ENCODE assay signal across 8 cellular contexts in the genomic region with DNA sequence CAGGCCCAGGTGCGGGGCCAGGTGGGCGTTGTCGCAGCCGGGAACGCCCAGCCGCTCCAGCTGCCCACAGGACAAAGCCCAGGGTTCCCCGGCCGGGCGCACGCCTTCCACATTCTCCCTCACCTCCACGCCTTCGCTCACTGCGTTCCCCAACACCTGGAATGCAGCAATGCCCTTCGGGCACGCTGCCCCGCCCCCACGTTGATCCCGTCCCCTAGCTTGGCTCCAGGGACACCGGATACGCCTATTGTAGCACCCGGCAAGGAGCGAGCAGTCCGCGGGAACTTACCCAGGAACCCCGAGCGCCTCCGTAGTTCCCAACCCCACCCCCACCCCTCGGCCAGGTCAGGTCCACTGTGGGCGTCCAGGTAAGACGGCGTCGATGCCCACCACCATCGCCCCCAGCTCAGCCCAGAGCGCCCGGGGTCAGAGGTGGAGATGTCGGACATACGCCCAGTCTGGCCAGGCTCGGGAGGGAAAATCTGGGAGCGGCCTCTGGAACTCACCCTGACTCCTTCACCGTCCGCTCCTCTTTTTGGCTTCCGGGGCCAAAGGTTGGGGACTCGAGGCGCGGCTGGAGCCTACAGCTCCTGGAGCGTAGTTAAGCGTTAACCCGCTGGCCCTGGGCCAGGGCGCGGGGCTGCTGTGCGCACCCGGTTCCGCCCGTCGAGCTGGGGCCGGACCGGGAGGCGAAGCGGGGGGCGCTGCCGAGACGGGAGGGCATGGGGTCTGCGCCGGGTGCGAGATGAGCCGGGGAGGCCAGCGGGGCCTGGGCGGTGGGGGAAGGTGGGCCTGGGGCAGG. TPM values are rescaled to one million over a fixed set of nuclear protein-coding genes. Genes with fewer than 3 reads are reported as not detected.
DNase-seq lines count a peak whose midpoint lies in the region; ATAC-seq and TF ChIP-seq lines count a peak whose summit lies in the region.

No MANE protein-coding gene starts in this region.

- H3F3A ChIP-seq in SK-N-SH (replicated peaks; ENCODE audit: insufficient read depth) = no peaks in the 10 kb centered on the region
- H3F3A ChIP-seq in neural cell (ENCODE audit: insufficient read depth, low read length, poor library complexity, severe bottlenecking) = no peaks in the 10 kb centered on the region

- DNase-seq in SK-N-SH = no peak
- no peak for DNase-seq in SKM-1 treated with dmso at 0.1 percent for 144 hours (lab: John Stamatoyannopoulos, UW; ENCODE audit: unreplicated experiment)
- DNase-seq in pons (ENCODE audit: low spot score) = no peak
- no peak for DNase-seq in activated gamma-delta T cell treated with Interleukin-2 at 50 U/mL for 16 hours

- no peaks in the 10 kb centered on the region for H3K9me3 ChIP-seq in SK-N-SH
- no peaks in the 10 kb centered on the region for H3K9me3 ChIP-seq in esophagus (ENCODE audit: control insufficient read depth in 2 of 2, insufficient read depth in 1 of 2, low read depth in 1 of 2, low read length in 1 of 2)
- no peaks in the 10 kb centered on the region for H3K9me3 ChIP-seq in neural cell (ENCODE audit: low read length)

- peak overlapping the region; percentile 40 for H3K4me3 Mint-ChIP-seq in T-helper 1 cell treated with Interleukin-12 subunit alpha and Interleukin-12 subunit beta and Interleukin-4 antibody, amounts not matched to agents 30 μg/mL and 1 μg/mL, for 36 hours

- H3K27ac Mint-ChIP-seq in T-helper 1 cell treated with Interleukin-12 subunit alpha and Interleukin-12 subunit beta and Interleukin-4 antibody, amounts not matched to agents 30 μg/mL and 1 μg/mL, for 36 hours = peak overlapping the region; percentile 31

- H3K4me1 ChIP-seq in SK-N-SH (ENCODE audit: control insufficient read depth in 1 of 2, insufficient read depth in 2 of 2, low read depth in 1 of 2, low read length in 1 of 2) = peaks cover 7 to 12% of the 10 kb centered on the region in 2 experiments; a peak in 2 of 4 replicates
- H3K4me1 ChIP-seq in esophagus (ENCODE audit: control insufficient read depth in 2 of 2, insufficient read depth in 2 of 2, low read length in 1 of 2) = peaks cover 13 to 24% of the 10 kb centered on the region in 2 donors

- peaks cover 33% of the 10 kb centered on the region for H4K20me1 ChIP-seq in SK-N-SH (ENCODE audit: insufficient read depth)
- peaks cover 6% of the 10 kb centered on the region for H4K20me1 ChIP-seq in neural cell (ENCODE audit: insufficient read depth)

- H3K9me2 ChIP-seq in SK-N-SH (no peaks in the 10 kb centered on the region), neural cell (ENCODE audit: insufficient read depth, low read length) (no peaks in the 10 kb centered on the region)

- no peaks in the 10 kb centered on the region for H3K9me3 Mint-ChIP-seq in T-helper 1 cell treated with Interleukin-12 subunit alpha and Interleukin-12 subunit beta and Interleukin-4 antibody, amounts not matched to agents 30 μg/mL and 1 μg/mL, for 36 hours

- H3K36me3 ChIP-seq in SK-N-SH (replicated peaks in 1 of 2; ENCODE audit: control insufficient read depth in 1 of 2, insufficient read depth in 2 of 2, low read length in 1 of 2) = peaks cover 0 to 1% of the 10 kb centered on the region in 2 experiments
- peaks cover 0 to 12% of the 10 kb centered on the region in 2 donors for H3K36me3 ChIP-seq in esophagus (ENCODE audit: control insufficient read depth in 2 of 2, insufficient read depth in 2 of 2, low read length in 1 of 2)
- no peaks in the 10 kb centered on the region for H3K36me3 ChIP-seq in neural cell (ENCODE audit: insufficient read depth, low read length)

- POLR2A ChIA-PET in SK-N-SH (lab: Yijun Ruan, JAX) = no interaction called here

- H3K4me2 ChIP-seq in SK-N-SH = peak overlapping the region; percentile 88
- H3K4me2 ChIP-seq in neural cell (ENCODE audit: low read length) = no peak overlapping the region

- no peak for TF ChIP-seq EP300 in SK-N-SH (IDR thresholded peaks at IDR 0.05; ENCODE audit: borderline replicate concordance in 1 of 2, low read depth in 1 of 2, low read length in 1 of 2)
- TF ChIP-seq EP300 in neural cell (conservative IDR thresholded peaks at IDR 0.05; ENCODE audit: poor library complexity, severe bottlenecking) = no peak

- TF ChIP-seq RAD21 in SK-N-SH (IDR thresholded peaks at IDR 0.05; ENCODE audit: low read length) (no peak), neural cell (conservative IDR thresholded peaks at IDR 0.05) (no peak)

- peaks cover 4% of the 10 kb centered on the region for H3K4me1 Mint-ChIP-seq in T-helper 1 cell treated with Interleukin-12 subunit alpha and Interleukin-12 subunit beta and Interleukin-4 antibody, amounts not matched to agents 30 μg/mL and 1 μg/mL, for 36 hours (ENCODE audit: low read depth)

- CTCF ChIA-PET in SK-N-SH (lab: Yijun Ruan, JAX) = interaction anchor here (0.6 to 2.9 kb wide), 5 partner anchors 12 to 181 kb away, joined by 3 to 13 read pairs (median 6); no protein-coding TSS in a partner anchor

- H3K27me3 Mint-ChIP-seq in T-helper 1 cell treated with Interleukin-12 subunit alpha and Interleukin-12 subunit beta and Interleukin-4 antibody, amounts not matched to agents 30 μg/mL and 1 μg/mL, for 36 hours (ENCODE audit: low read depth) = peaks cover 17% of the 10 kb centered on the region

- H3K9ac ChIP-seq in SK-N-SH (0 out of 2 replicates have a peak overlapping the region, but pooled peaks have one; percentile 18), neural cell (ENCODE audit: low read length) (peak overlapping the region; percentile 55)

- WGBS in SK-N-SH (ENCODE audit: low lambda C conversion rate) = 12% methylated on average over 40 of the region's 68 CpGs
- 1 to 2% methylated on average over 65 to 68 of the region's 68 CpGs for WGBS in esophagus, 2 donors

- H3K27me3 ChIP-seq in SK-N-SH (ENCODE audit: insufficient read depth) (no peaks in the 10 kb centered on the region), esophagus (ENCODE audit: control insufficient read depth in 1 of 2, insufficient read depth in 2 of 2, low read length in 2 of 2) (no peaks in the 10 kb centered on the region), neural cell (ENCODE audit: insufficient read depth, low read depth, low read length) (peaks cover 25% of the 10 kb centered on the region)

- ATAC-seq in SK-N-SH treated with all-trans-retinoic acid at 6 μM for 48 hours = no peak

- no peak overlapping the region for H3K27ac ChIP-seq in SK-N-SH (ENCODE audit: low read depth in 2 of 2, low read length in 1 of 2)
- H3K27ac ChIP-seq in esophagus (ENCODE audit: low read depth in 2 of 2, low read length in 1 of 2) = peak overlapping the region; percentile 86 to 97
- H3K27ac ChIP-seq in neural cell (ENCODE audit: low read length) = no peak overlapping the region

- TF ChIP-seq CTCF in SK-N-SH (IDR thresholded peaks at IDR 0.05) = no peak
- TF ChIP-seq CTCF in neural cell (IDR thresholded peaks at IDR 0.05; ENCODE audit: poor library complexity, severe bottlenecking) = no peak

- peaks cover 38% of the 10 kb centered on the region for H3K79me2 ChIP-seq in SK-N-SH (ENCODE audit: insufficient read depth)
- H3K79me2 ChIP-seq in neural cell (replicated peaks; ENCODE audit: insufficient read depth, low read length) = peaks cover 21% of the 10 kb centered on the region

- no peaks in the 10 kb centered on the region for H3K36me3 Mint-ChIP-seq in T-helper 1 cell treated with Interleukin-12 subunit alpha and Interleukin-12 subunit beta and Interleukin-4 antibody, amounts not matched to agents 30 μg/mL and 1 μg/mL, for 36 hours (ENCODE audit: low read depth)

- H2AFZ ChIP-seq in SK-N-SH (ENCODE audit: low read depth) (peak overlapping the region; percentile 81; the same call in 1 of the 2 replicates), neural cell (ENCODE audit: low read depth, low read length) (no peak overlapping the region)

- H3K4me3 ChIP-seq in SK-N-SH (ENCODE audit: low read depth in 2 of 2, low read length in 1 of 2) (peak overlapping the region; percentile 63 to 64), esophagus (ENCODE audit: low read depth in 1 of 2, low read length in 2 of 2) (peak overlapping the region; percentile 58 to 66), neural cell (ENCODE audit: low read length) (peak overlapping the region; percentile 68)

TF ChIP-seq in SK-N-SH, 30 proteins besides CTCF, POLR2A, EP300 and RAD21 (continues in another document):
- TF ChIP-seq, protein P1, sequence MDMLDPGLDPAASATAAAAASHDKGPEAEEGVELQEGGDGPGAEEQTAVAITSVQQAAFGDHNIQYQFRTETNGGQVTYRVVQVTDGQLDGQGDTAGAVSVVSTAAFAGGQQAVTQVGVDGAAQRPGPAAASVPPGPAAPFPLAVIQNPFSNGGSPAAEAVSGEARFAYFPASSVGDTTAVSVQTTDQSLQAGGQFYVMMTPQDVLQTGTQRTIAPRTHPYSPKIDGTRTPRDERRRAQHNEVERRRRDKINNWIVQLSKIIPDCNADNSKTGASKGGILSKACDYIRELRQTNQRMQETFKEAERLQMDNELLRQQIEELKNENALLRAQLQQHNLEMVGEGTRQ (IDR thresholded peaks at IDR 0.05; ENCODE audit: borderline replicate concordance, low read depth, low read length) = no peak

TF ChIP-seq in SK-N-SH treated with all-trans-retinoic acid at 6 μM for 48 hours, 23 proteins besides CTCF, POLR2A, EP300 and RAD21 (continues in another document):
- no peak for TF ChIP-seq ESRRG (CRISPR knock-in tag; IDR thresholded peaks at IDR 0.05)
- no peak for TF ChIP-seq GLIS3 (CRISPR knock-in tag; IDR thresholded peaks at IDR 0.05)

TF ChIP-seq in neural cell, 6 proteins besides CTCF, POLR2A, EP300 and RAD21 (continues in another document):
- no peak for TF ChIP-seq POLR2AphosphoS5 (IDR thresholded peaks at IDR 0.05)
- TF ChIP-seq EZH2 (IDR thresholded peaks at IDR 0.05; ENCODE audit: borderline replicate concordance, insufficient read depth, low read length, poor library complexity, severe bottlenecking) = no peak

RNA-seq across cellular contexts. Expression of a gene that starts 0.6 kb away (rescaled TPM):
- polyA plus RNA-seq in SK-N-SH (2012; rRNA removed) (7.7 and 11.0 TPM in 2 replicates), esophagus (10 to 100 TPM; 19.8 to 37.5 TPM), neural cell (11.6 and 13.2 TPM in 2 replicates)
- polyA plus RNA-seq in SK-N-SH (2012; cell fraction: cytosol; rRNA removed) = 3.9 and 5.9 TPM in 2 replicates
- 52.8 and 69.2 TPM in 2 replicates for polyA plus RNA-seq in SK-N-SH (2012; cell fraction: nucleus; rRNA removed)
- polyA minus RNA-seq in neural cell = 21.1 and 27.5 TPM in 2 replicates

Comparison
In these comparisons a context has a peak if more than half of its experiments do, and no peak if none do; other contexts are left out.
1. H3K27ac ChIP-seq: peak in esophagus (2 of 2); none in SK-N-SH (0 of 2) and neural cell (single experiment).
2. Peak in every context shown above with its lines, with median percentiles within 50 percentile points of each other: H3K4me3 ChIP-seq.